ENCODE assay signal across 4 cellular contexts in genomic region chr17:43972444-43973212, GRCh38. TPM values are rescaled to one million over a fixed set of nuclear protein-coding genes. Genes with fewer than 3 reads are reported as not detected.
"Had no signal": no experiment of that assay in that cellular context is flagged by ENCODE, and none has a peak within 500 bp of the region (broad histone marks: within the 10 kb centered on the region; RNA-seq: fewer than 3 reads in every experiment).

No MANE protein-coding gene starts in this region.

RNA-seq across cellular contexts. Expression of gene PYY, which starts 18.9 kb away (rescaled TPM):
- total RNA-seq: LHCN-M2, M059J, MCF 10A, NCI-H460 had no signal

RNA-seq across cellular contexts. Expression of gene PPY, which starts 30.4 kb away (rescaled TPM):
- total RNA-seq: LHCN-M2, M059J, MCF 10A, NCI-H460 had no signal
